27 cellular contexts compared by ENCODE assay signal in genomic region chr6:139640911-139641310, GRCh38.
DNase-seq lines count a peak whose midpoint lies in the region; ATAC-seq and TF ChIP-seq lines count a peak whose summit lies in the region.
"Had no signal": no experiment of that assay in that cellular context is flagged by ENCODE, and none has a peak within 500 bp of the region (broad histone marks: within the 10 kb centered on the region; RNA-seq: fewer than 3 reads in every experiment).

No MANE protein-coding gene starts in this region.

- TF ChIP-seq POLR2A in NB4 (IDR thresholded peaks at IDR 0.05; ENCODE audit: extremely low read depth, insufficient read length): no peak

- H2BK15ac ChIP-seq in mesendoderm (replicated peaks; ENCODE audit: low read depth): no peak overlapping the region

- no peak overlapping the region for H3K23ac ChIP-seq in mesendoderm (ENCODE audit: low read length)

- no peaks in the 10 kb centered on the region for H4K20me1 ChIP-seq in BLaER1 treated with 17β-estradiol and CSF1 and Interleukin-3, amounts not matched to agents 10 nM and 100 nM

- peaks cover 21 to 28% (median 24%) of the 10 kb centered on the region in 10 experiments for H3K4me1 ChIP-seq in BLaER1 treated with 17β-estradiol and CSF1 and Interleukin-3, amounts not matched to agents 10 nM and 100 nM
- H3K4me1 ChIP-seq in mesendoderm (ENCODE audit: control insufficient read depth, low read depth, low read length): no peaks in the 10 kb centered on the region
- H3K4me1 ChIP-seq: right lobe of liver had no signal

- H3K27me3 ChIP-seq in BLaER1 treated with 17β-estradiol and CSF1 and Interleukin-3, amounts not matched to agents 10 nM and 100 nM: no peaks in the 10 kb centered on the region
- no peaks in the 10 kb centered on the region for H3K27me3 ChIP-seq in mesendoderm (ENCODE audit: insufficient read depth, low read length, poor library complexity)
- H3K27me3 ChIP-seq: gastrocnemius medialis, neural progenitor cell, right lobe of liver, upper lobe of left lung had no signal

- ATAC-seq in GM19463 (IDR thresholded peaks at IDR 0.05; ENCODE audit: unreplicated experiment): peak; percentile 16
- ATAC-seq in HG02588 (IDR thresholded peaks at IDR 0.05; ENCODE audit: unreplicated experiment): no peak
- ATAC-seq: activated naive CD8-positive, alpha-beta T cell treated with anti-CD3 and anti-CD28 coated beads, Interleukin-2, amount 50 U/mL, for 24 hours; gastrocnemius medialis; right lobe of liver had no signal

- peaks cover 0 to 7% (median 0%) of the 10 kb centered on the region in 11 experiments; a peak in 1 of 22 replicates for H3K9me3 ChIP-seq in BLaER1 treated with 17β-estradiol and CSF1 and Interleukin-3, amounts not matched to agents 10 nM and 100 nM (replicated peaks in 1 of 11)
- H3K9me3 ChIP-seq: gastrocnemius medialis, right lobe of liver, upper lobe of left lung had no signal

- H3K18ac ChIP-seq in mesendoderm (ENCODE audit: low read length): no peak overlapping the region

- no peaks in the 10 kb centered on the region for H3K27me3 Mint-ChIP-seq in dendritic cell treated with granulocyte-macrophage colony-stimulating factor and Interleukin-4, amounts not matched to agents 40 ng/mL and 50 ng/mL, for 4 days

- WGBS in mesendoderm (ENCODE audit: extremely low coverage, insufficient coverage, low lambda C conversion rate): no CpG with 5 or more reads among the region's 4 CpGs

- no peaks in the 10 kb centered on the region for H3K9me3 Mint-ChIP-seq in dendritic cell treated with granulocyte-macrophage colony-stimulating factor and Interleukin-4, amounts not matched to agents 40 ng/mL and 50 ng/mL, for 4 days
- H3K9me3 Mint-ChIP-seq: activated naive CD8-positive, alpha-beta T cell treated with anti-CD3 and anti-CD28 coated beads, Interleukin-2, amount 50 U/mL, for 24 hours; activated T-cell treated with anti-CD3 and anti-CD28 coated beads, Interleukin-2, amount 50 U/mL, for 24 hours; stimulated activated naive B cell treated with anti-CD40 and anti-IgM and Interleukin-4, amounts not matched to agents 10 μg/mL and 1 μg/mL and 100 μg/mL, for 72 hours; T-helper 1 cell treated with Interleukin-12 subunit alpha and Interleukin-12 subunit beta and Interleukin-4 antibody, amounts not matched to agents 30 μg/mL and 1 μg/mL, for 36 hours had no signal

- H2AK5ac ChIP-seq in mesendoderm (ENCODE audit: low read length): no peak overlapping the region

- H4K5ac ChIP-seq in mesendoderm (ENCODE audit: low read length): no peak overlapping the region

- no peak overlapping the region for H3K4me3 Mint-ChIP-seq in dendritic cell treated with granulocyte-macrophage colony-stimulating factor and Interleukin-4, amounts not matched to agents 40 ng/mL and 50 ng/mL, for 4 days
- H3K4me3 Mint-ChIP-seq: activated naive CD8-positive, alpha-beta T cell treated with anti-CD3 and anti-CD28 coated beads, Interleukin-2, amount 50 U/mL, for 24 hours; activated T-cell treated with anti-CD3 and anti-CD28 coated beads, Interleukin-2, amount 50 U/mL, for 24 hours; neural progenitor cell; stimulated activated naive B cell treated with anti-CD40 and anti-IgM and Interleukin-4, amounts not matched to agents 10 μg/mL and 1 μg/mL and 100 μg/mL, for 72 hours; T-helper 1 cell treated with Interleukin-12 subunit alpha and Interleukin-12 subunit beta and Interleukin-4 antibody, amounts not matched to agents 30 μg/mL and 1 μg/mL, for 36 hours had no signal

- DNase-seq in NB4 (ENCODE audit: low read depth) (peak; percentile 51), SIG-M5 treated with dmso at 0.1 percent for 504 hours (lab: John Stamatoyannopoulos, UW; ENCODE audit: unreplicated experiment) (no peak), mesendoderm (no peak), SKM-1 treated with dmso at 0.1 percent for 144 hours (lab: John Stamatoyannopoulos, UW; ENCODE audit: unreplicated experiment) (no peak)
- DNase-seq: activated CD4-positive, alpha-beta T cell treated with anti-CD3 and anti-CD28 coated beads for 48 hours; activated CD8-positive, alpha-beta memory T cell treated with anti-CD3 and anti-CD28 coated beads for 24 hours; activated naive CD8-positive, alpha-beta T cell treated with anti-CD3 and anti-CD28 coated beads, Interleukin-2, amount 50 U/mL, for 24 hours; activated T-cell treated with anti-CD3 and anti-CD28 coated beads, Interleukin-2, amount 50 U/mL, for 24 hours; caudate nucleus; DMS79 treated with DMSO at 0.1 percent for 48 hours; gastrocnemius medialis; hippocampal formation; NCI-H1694; NCI-H2171; NCI-H510A treated with DMSO at 0.1 percent for 48 hours; right lobe of liver; stimulated activated CD4-positive, alpha-beta T cell treated with anti-CD3 and anti-CD28 coated beads, Interleukin-12 subunit alpha, Interleukin-12 subunit beta, amount 100 ng/mL, for 4 hours; stimulated activated CD4-positive, alpha-beta T cell treated with anti-CD3 and anti-CD28 coated beads, Interleukin-4, amount 100 ng/mL, for 24 hours; stimulated activated naive B cell treated with anti-CD40 and anti-IgM and Interleukin-4, amounts not matched to agents 10 μg/mL and 1 μg/mL and 100 μg/mL, for 72 hours; upper lobe of left lung had no signal

- H3K27ac Mint-ChIP-seq in dendritic cell treated with granulocyte-macrophage colony-stimulating factor and Interleukin-4, amounts not matched to agents 40 ng/mL and 50 ng/mL, for 4 days: peak overlapping the region; percentile 79
- H3K27ac Mint-ChIP-seq: activated naive CD8-positive, alpha-beta T cell treated with anti-CD3 and anti-CD28 coated beads, Interleukin-2, amount 50 U/mL, for 24 hours; activated T-cell treated with anti-CD3 and anti-CD28 coated beads, Interleukin-2, amount 50 U/mL, for 24 hours; neural progenitor cell; stimulated activated naive B cell treated with anti-CD40 and anti-IgM and Interleukin-4, amounts not matched to agents 10 μg/mL and 1 μg/mL and 100 μg/mL, for 72 hours; T-helper 1 cell treated with Interleukin-12 subunit alpha and Interleukin-12 subunit beta and Interleukin-4 antibody, amounts not matched to agents 30 μg/mL and 1 μg/mL, for 36 hours had no signal

- no peaks in the 10 kb centered on the region for H3K79me2 ChIP-seq in mesendoderm (ENCODE audit: control insufficient read depth, insufficient read depth, low read length)

- H3K4me3 ChIP-seq in BLaER1 treated with 17β-estradiol and CSF1 and Interleukin-3, amounts not matched to agents 10 nM and 100 nM: no peak overlapping the region
- peak overlapping the region; percentile 4 for H3K4me3 ChIP-seq in NB4 (ENCODE audit: low read depth, low read length)
- H3K4me3 ChIP-seq in mesendoderm (ENCODE audit: low read length): no peak overlapping the region
- H3K4me3 ChIP-seq: gastrocnemius medialis, neural progenitor cell, right lobe of liver, upper lobe of left lung had no signal

- no peaks in the 10 kb centered on the region for H3K36me3 Mint-ChIP-seq in dendritic cell treated with granulocyte-macrophage colony-stimulating factor and Interleukin-4, amounts not matched to agents 40 ng/mL and 50 ng/mL, for 4 days (ENCODE audit: low read depth)
- H3K36me3 Mint-ChIP-seq: neural progenitor cell; stimulated activated naive B cell treated with anti-CD40 and anti-IgM and Interleukin-4, amounts not matched to agents 10 μg/mL and 1 μg/mL and 100 μg/mL, for 72 hours had no signal

- no peaks in the 10 kb centered on the region for H3K79me1 ChIP-seq in mesendoderm (ENCODE audit: low read length)

- H3K4me1 Mint-ChIP-seq in dendritic cell treated with granulocyte-macrophage colony-stimulating factor and Interleukin-4, amounts not matched to agents 40 ng/mL and 50 ng/mL, for 4 days (ENCODE audit: low read depth): peaks cover 73% of the 10 kb centered on the region

- H3K9ac ChIP-seq in BLaER1 treated with 17β-estradiol and CSF1 and Interleukin-3, amounts not matched to agents 10 nM and 100 nM: no peak overlapping the region
- H3K9ac ChIP-seq in mesendoderm (ENCODE audit: low read length): no peak overlapping the region
- H3K9ac ChIP-seq: neural progenitor cell had no signal

- no peak overlapping the region for H3K56ac ChIP-seq in mesendoderm (ENCODE audit: low read length)

- intact Hi-C loops in dendritic cell treated with granulocyte-macrophage colony-stimulating factor and Interleukin-4, amounts not matched to agents 40 ng/mL and 50 ng/mL, for 4 days (cut with micrococcal nuclease): loop anchor here (5.0 kb wide), 1 partner anchor 269 kb away; the partner anchor contains the start of gene CITED2

- no peak overlapping the region for H3K4ac ChIP-seq in mesendoderm (ENCODE audit: low read depth, low read length)

- peak overlapping the region in 2 of 11 experiments; percentile 35 to 42; a peak in 3 of 22 replicates for H3K27ac ChIP-seq in BLaER1 treated with 17β-estradiol and CSF1 and Interleukin-3, amounts not matched to agents 10 nM and 100 nM
- H3K27ac ChIP-seq in mesendoderm (ENCODE audit: low read depth, low read length): no peak overlapping the region
- H3K27ac ChIP-seq: C4-2B, gastrocnemius medialis, neural progenitor cell, right lobe of liver had no signal

- H4K8ac ChIP-seq in mesendoderm (ENCODE audit: low read depth, low read length): no peak overlapping the region

- H3K4me2 ChIP-seq in BLaER1 treated with 17β-estradiol and CSF1 and Interleukin-3, amounts not matched to agents 10 nM and 100 nM: peak overlapping the region; percentile 33 to 83 (median 69)
- no peak overlapping the region for H3K4me2 ChIP-seq in mesendoderm (ENCODE audit: low read length)
- H3K4me2 ChIP-seq: neural progenitor cell had no signal

- H2BK5ac ChIP-seq in mesendoderm (ENCODE audit: low read length): no peak overlapping the region

- no peak for TF ChIP-seq CTCF in NB4 (IDR thresholded peaks at IDR 0.05; ENCODE audit: low read depth, low read length)

- no peaks in the 10 kb centered on the region for H3K36me3 ChIP-seq in BLaER1 treated with 17β-estradiol and CSF1 and Interleukin-3, amounts not matched to agents 10 nM and 100 nM
- no peaks in the 10 kb centered on the region for H3K36me3 ChIP-seq in mesendoderm (ENCODE audit: control insufficient read depth, insufficient read depth, low read length)
- H3K36me3 ChIP-seq: gastrocnemius medialis, neural progenitor cell, right lobe of liver, upper lobe of left lung had no signal

- H2BK120ac ChIP-seq in mesendoderm (ENCODE audit: low read depth, low read length): no peak overlapping the region
